Comparison of ENCODE assay signal across 16 cellular contexts in genomic region chr6:34771727-34772126, GRCh38.
A peak's percentile ranks its signal among the peaks of the same experiment; 100 is the strongest.
DNase-seq lines count a peak whose midpoint lies in the region; ATAC-seq lines count a peak whose summit lies in the region.
"Had no signal": no experiment of that assay in that cellular context is flagged by ENCODE, and none has a peak within 500 bp of the region (broad histone marks: within the 10 kb centered on the region; RNA-seq: fewer than 3 reads in every experiment).

No MANE protein-coding gene starts in this region.

- peak; percentile 72 for DNase-seq in AG20443 (ENCODE audit: low spot score)
- peak; percentile 38 for DNase-seq in HS-5 (ENCODE audit: low read depth)
- DNase-seq in amniotic stem cell (lab: John Stamatoyannopoulos, UW): peak; percentile 24
- DNase-seq in hepatic stellate cell (ENCODE audit: low spot score): peak; percentile 80
- DNase-seq: activated gamma-delta T cell; C1 segment of cervical spinal cord; DND-41; NCI-H2029 treated with DMSO at 0.1 percent for 48 hours; right cardiac atrium; stimulated activated CD4-positive, alpha-beta T cell treated with anti-CD3 and anti-CD28 coated beads, Interleukin-4, amount 100 ng/mL, for 4 hours; upper lobe of right lung had no signal

- no peak for ATAC-seq in GM21576 (IDR thresholded peaks at IDR 0.05; ENCODE audit: unreplicated experiment)
- ATAC-seq in HG02884 (IDR thresholded peaks at IDR 0.05; ENCODE audit: unreplicated experiment): no peak
- ATAC-seq in GM21360 (IDR thresholded peaks at IDR 0.05; ENCODE audit: unreplicated experiment): no peak
- no peak for ATAC-seq in HG03139 (IDR thresholded peaks at IDR 0.05; ENCODE audit: unreplicated experiment)
- ATAC-seq: right cardiac atrium; stimulated activated memory B cell treated with anti-CD40 and anti-IgM and Interleukin-4, amounts not matched to agents 10 μg/mL and 1 μg/mL and 100 μg/mL, for 72 hours; upper lobe of right lung had no signal

Comparison
In these comparisons a context has a peak if more than half of its experiments do, and no peak if none do; other contexts are left out.
1. DNase-seq: peak in every context shown above with its lines; median percentile 80 in hepatic stellate cell; 72 in AG20443; 38 in HS-5; 24 in amniotic stem cell.